Comparison of ENCODE assay signal across 7 cellular contexts in genomic region chr2:174489520-174489919, GRCh38. TPM values are rescaled to one million over a fixed set of nuclear protein-coding genes. Genes with fewer than 3 reads are reported as not detected.
DNase-seq lines count a peak whose midpoint lies in the region; ATAC-seq and TF ChIP-seq lines count a peak whose summit lies in the region.
"Not testable (repeated sequence)": the region's sequence is repeated elsewhere in the genome, so short reads cannot be mapped to it uniquely, and the experiment has no call there.

No MANE protein-coding gene starts in this region.

- H3K4me1 ChIP-seq in DOHH2 (ENCODE audit: control insufficient read depth, low read length): peaks cover 40% of the 10 kb centered on the region
- H3K4me1 ChIP-seq in OCI-LY1 (ENCODE audit: insufficient read depth, low read length, severe bottlenecking): peaks cover 55% of the 10 kb centered on the region
- H3K4me1 ChIP-seq in effector memory CD4-positive, alpha-beta T cell (ENCODE audit: control insufficient read depth, insufficient read depth, low read length, poor library complexity, severe bottlenecking): peaks cover 33% of the 10 kb centered on the region

- H3K4me3 ChIP-seq in DOHH2 (ENCODE audit: low read length): 0 out of 2 replicates have a peak overlapping the region, but pooled peaks have one; percentile 1
- not testable (repeated sequence) for H3K4me3 ChIP-seq in OCI-LY1 (ENCODE audit: low read depth, low read length, poor library complexity, severe bottlenecking)
- H3K4me3 ChIP-seq in effector memory CD4-positive, alpha-beta T cell (ENCODE audit: insufficient read depth, low read depth, low read length, poor library complexity, severe bottlenecking): peak overlapping the region; percentile 26

- POLR2A ChIA-PET in activated CD4-positive, alpha-beta T cell treated with anti-CD3 and anti-CD28 coated beads for 36 hours (lab: Charles Lee): interaction anchor here (0.7 kb wide), 1 partner anchor 170 kb away, joined by 3 read pairs; no protein-coding TSS in a partner anchor

- intact Hi-C loops in activated CD4-positive, alpha-beta T cell treated with anti-CD3 and anti-CD28 coated beads for 36 hours (cut with DNase I, micrococcal nuclease): loop anchor here (5.0 kb wide), 2 partner anchors 678 to 693 kb away; partner anchors contain the start of genes ATF2 (in 1 of the 2) and ATP5MC3 (in 1 of the 2)

- H3K4me2 ChIP-seq in DOHH2 (ENCODE audit: low read length): peak overlapping the region; percentile 29
- peak overlapping the region; percentile 35 for H3K4me2 ChIP-seq in OCI-LY1 (ENCODE audit: low read length)

- not testable (repeated sequence) for H3K9me2 ChIP-seq in DOHH2 (replicated peaks; ENCODE audit: control insufficient read depth, low read length); OCI-LY1 (ENCODE audit: low read depth, low read length)

- TF ChIP-seq CTCF in DOHH2 (IDR thresholded peaks at IDR 0.05; ENCODE audit: low read depth, low read length, poor library complexity, severe bottlenecking); OCI-LY1 (IDR thresholded peaks at IDR 0.05; ENCODE audit: low read length): not testable (repeated sequence)

- H3K4me1 Mint-ChIP-seq in activated CD4-positive, alpha-beta T cell treated with anti-CD3 and anti-CD28 coated beads for 36 hours: peaks cover 67% of the 10 kb centered on the region
- peaks cover 78% of the 10 kb centered on the region for H3K4me1 Mint-ChIP-seq in activated T-cell treated with anti-CD3 and anti-CD28 coated beads, Interleukin-2, amount 50 U/mL, for 24 hours (ENCODE audit: low read depth)
- peaks cover 78% of the 10 kb centered on the region for H3K4me1 Mint-ChIP-seq in activated naive CD4-positive, alpha-beta T cell treated with anti-CD3 and anti-CD28 coated beads, Interleukin-2, amount 10 ng/mL, durations not matched to agents 7 days and 5 days
- peaks cover 51% of the 10 kb centered on the region for H3K4me1 Mint-ChIP-seq in stimulated activated memory B cell treated with anti-CD40 and anti-IgM and Interleukin-4, amounts not matched to agents 10 μg/mL and 1 μg/mL and 100 μg/mL, for 72 hours

- ATAC-seq in activated CD4-positive, alpha-beta T cell treated with anti-CD3 and anti-CD28 coated beads for 36 hours; stimulated activated memory B cell treated with anti-CD40 and anti-IgM and Interleukin-4, amounts not matched to agents 10 μg/mL and 1 μg/mL and 100 μg/mL, for 72 hours: not testable (repeated sequence)

- DNase-seq in activated CD4-positive, alpha-beta T cell treated with anti-CD3 and anti-CD28 coated beads for 36 hours: peak; percentile 24
- DNase-seq in activated T-cell treated with anti-CD3 and anti-CD28 coated beads, Interleukin-2, amount 50 U/mL, for 24 hours: not testable (repeated sequence)
- DNase-seq in activated naive CD4-positive, alpha-beta T cell treated with anti-CD3 and anti-CD28 coated beads, Interleukin-2, amount 10 ng/mL, durations not matched to agents 7 days and 5 days: peak; percentile 66
- DNase-seq in effector memory CD4-positive, alpha-beta T cell: peak in 2 of 3 donors; percentile 13 to 26

- CTCF ChIA-PET in activated CD4-positive, alpha-beta T cell treated with anti-CD3 and anti-CD28 coated beads for 36 hours (lab: Charles Lee): interaction anchor here (0.7 to 1.5 kb wide), 4 partner anchors 108 to 464 kb away, joined by 3 to 4 read pairs (median 4); partner anchors contain the start of gene WIPF1
- CTCF ChIA-PET in activated naive CD4-positive, alpha-beta T cell treated with anti-CD3 and anti-CD28 coated beads, Interleukin-2, amount 10 ng/mL, durations not matched to agents 7 days and 5 days (lab: Charles Lee): interaction anchor here (0.7 to 2.3 kb wide), 3 partner anchors 11 to 57 kb away, joined by 3 to 7 read pairs (median 3); no protein-coding TSS in a partner anchor

- not testable (repeated sequence) for H3K9me3 ChIP-seq in DOHH2 (ENCODE audit: control insufficient read depth, insufficient read depth, low read length); OCI-LY1 (ENCODE audit: low read length); effector memory CD4-positive, alpha-beta T cell (ENCODE audit: control insufficient read depth, low read length)

- H3K36me3 ChIP-seq in DOHH2 (ENCODE audit: control insufficient read depth, low read length); OCI-LY1 (ENCODE audit: insufficient read depth, low read length); effector memory CD4-positive, alpha-beta T cell (ENCODE audit: control insufficient read depth, insufficient read depth, low read length): not testable (repeated sequence)

- H3K36me3 Mint-ChIP-seq in activated CD4-positive, alpha-beta T cell treated with anti-CD3 and anti-CD28 coated beads for 36 hours (ENCODE audit: low read depth); activated T-cell treated with anti-CD3 and anti-CD28 coated beads, Interleukin-2, amount 50 U/mL, for 24 hours (ENCODE audit: low read depth); stimulated activated memory B cell treated with anti-CD40 and anti-IgM and Interleukin-4, amounts not matched to agents 10 μg/mL and 1 μg/mL and 100 μg/mL, for 72 hours: not testable (repeated sequence)
- H3K36me3 Mint-ChIP-seq in activated naive CD4-positive, alpha-beta T cell treated with anti-CD3 and anti-CD28 coated beads, Interleukin-2, amount 10 ng/mL, durations not matched to agents 7 days and 5 days: peaks cover 11% of the 10 kb centered on the region

- H3K79me2 ChIP-seq in DOHH2 (ENCODE audit: control insufficient read depth, low read length): not testable (repeated sequence)
- peaks cover 11% of the 10 kb centered on the region for H3K79me2 ChIP-seq in OCI-LY1 (ENCODE audit: insufficient read depth, low read length)

- H3F3A ChIP-seq in DOHH2 (ENCODE audit: control insufficient read depth, insufficient read depth); OCI-LY1 (ENCODE audit: insufficient read depth, low read length): not testable (repeated sequence)

- H3K9ac ChIP-seq in OCI-LY1 (ENCODE audit: low read length): 0 out of 2 replicates have a peak overlapping the region, but pooled peaks have one; percentile 3

- not testable (repeated sequence) for H3K9me3 Mint-ChIP-seq in activated CD4-positive, alpha-beta T cell treated with anti-CD3 and anti-CD28 coated beads for 36 hours (ENCODE audit: low read depth); activated T-cell treated with anti-CD3 and anti-CD28 coated beads, Interleukin-2, amount 50 U/mL, for 24 hours; activated naive CD4-positive, alpha-beta T cell treated with anti-CD3 and anti-CD28 coated beads, Interleukin-2, amount 10 ng/mL, durations not matched to agents 7 days and 5 days; stimulated activated memory B cell treated with anti-CD40 and anti-IgM and Interleukin-4, amounts not matched to agents 10 μg/mL and 1 μg/mL and 100 μg/mL, for 72 hours

- not testable (repeated sequence) for H4K20me1 ChIP-seq in DOHH2 (ENCODE audit: control insufficient read depth, insufficient read depth, low read depth, low read length); OCI-LY1 (ENCODE audit: insufficient read depth, low read length)

- peak overlapping the region; percentile 86 for H2AFZ ChIP-seq in OCI-LY1 (ENCODE audit: low read length)

- not testable (repeated sequence) for H3K27ac ChIP-seq in DOHH2 (ENCODE audit: low read depth, low read length)
- H3K27ac ChIP-seq in OCI-LY1 (ENCODE audit: low read depth, low read length, poor library complexity, severe bottlenecking): peak overlapping the region; percentile 69
- H3K27ac ChIP-seq in effector memory CD4-positive, alpha-beta T cell (ENCODE audit: insufficient read depth, low read length, poor library complexity, severe bottlenecking): peak overlapping the region; percentile 58

- not testable (repeated sequence) for H3K27me3 Mint-ChIP-seq in activated CD4-positive, alpha-beta T cell treated with anti-CD3 and anti-CD28 coated beads for 36 hours; activated T-cell treated with anti-CD3 and anti-CD28 coated beads, Interleukin-2, amount 50 U/mL, for 24 hours; activated naive CD4-positive, alpha-beta T cell treated with anti-CD3 and anti-CD28 coated beads, Interleukin-2, amount 10 ng/mL, durations not matched to agents 7 days and 5 days; stimulated activated memory B cell treated with anti-CD40 and anti-IgM and Interleukin-4, amounts not matched to agents 10 μg/mL and 1 μg/mL and 100 μg/mL, for 72 hours

- not testable (repeated sequence) for H3K27me3 ChIP-seq in DOHH2 (ENCODE audit: control insufficient read depth, low read length); OCI-LY1 (ENCODE audit: insufficient read depth, low read length); effector memory CD4-positive, alpha-beta T cell (replicated peaks; ENCODE audit: control insufficient read depth, insufficient read depth, low read length, poor library complexity, severe bottlenecking)

- H3K27ac Mint-ChIP-seq in activated CD4-positive, alpha-beta T cell treated with anti-CD3 and anti-CD28 coated beads for 36 hours: peak overlapping the region; percentile 87
- peak overlapping the region; percentile 85 for H3K27ac Mint-ChIP-seq in activated T-cell treated with anti-CD3 and anti-CD28 coated beads, Interleukin-2, amount 50 U/mL, for 24 hours
- H3K27ac Mint-ChIP-seq in activated naive CD4-positive, alpha-beta T cell treated with anti-CD3 and anti-CD28 coated beads, Interleukin-2, amount 10 ng/mL, durations not matched to agents 7 days and 5 days: peak overlapping the region; percentile 97
- H3K27ac Mint-ChIP-seq in stimulated activated memory B cell treated with anti-CD40 and anti-IgM and Interleukin-4, amounts not matched to agents 10 μg/mL and 1 μg/mL and 100 μg/mL, for 72 hours: peak overlapping the region; percentile 65

- H3K4me3 Mint-ChIP-seq in activated CD4-positive, alpha-beta T cell treated with anti-CD3 and anti-CD28 coated beads for 36 hours: peak overlapping the region; percentile 46
- H3K4me3 Mint-ChIP-seq in activated T-cell treated with anti-CD3 and anti-CD28 coated beads, Interleukin-2, amount 50 U/mL, for 24 hours: peak overlapping the region; percentile 53
- H3K4me3 Mint-ChIP-seq in activated naive CD4-positive, alpha-beta T cell treated with anti-CD3 and anti-CD28 coated beads, Interleukin-2, amount 10 ng/mL, durations not matched to agents 7 days and 5 days: peak overlapping the region; percentile 77
- H3K4me3 Mint-ChIP-seq in stimulated activated memory B cell treated with anti-CD40 and anti-IgM and Interleukin-4, amounts not matched to agents 10 μg/mL and 1 μg/mL and 100 μg/mL, for 72 hours: peak overlapping the region; percentile 24

RNA-seq across cellular contexts. Expression of gene GPR155, which starts 2.7 kb away (rescaled TPM):
- 10 to 100 TPM in 1 of 2 experiments, 1 to 10 TPM in 1; 8.6 to 11.3 TPM for total RNA-seq in activated CD4-positive, alpha-beta T cell treated with anti-CD3 and anti-CD28 coated beads for 36 hours

Comparison
In these comparisons a context has a peak if more than half of its experiments do, and no peak if none do; other contexts are left out.
1. H3K4me3 Mint-ChIP-seq: peak in every context shown above with its lines; median percentile 77 in activated naive CD4-positive, alpha-beta T cell treated with anti-CD3 and anti-CD28 coated beads, Interleukin-2, amount 10 ng/mL, durations not matched to agents 7 days and 5 days; 53 in activated T-cell treated with anti-CD3 and anti-CD28 coated beads, Interleukin-2, amount 50 U/mL, for 24 hours; 46 in activated CD4-positive, alpha-beta T cell treated with anti-CD3 and anti-CD28 coated beads for 36 hours; 24 in stimulated activated memory B cell treated with anti-CD40 and anti-IgM and Interleukin-4, amounts not matched to agents 10 μg/mL and 1 μg/mL and 100 μg/mL, for 72 hours.